1 cellular context compared by ENCODE assay signal in genomic region chr5:44389410-44389879, GRCh38.
TF ChIP-seq lines count a peak whose summit lies in the region.

FGF10 (minus strand) TSS chr5:44389420; CDS start chr5:44388682, 738 bp downstream.

TF ChIP-seq in H1, 55 proteins besides CTCF, POLR2A, EP300 and RAD21 (continued from another document):
- TF ChIP-seq HDAC2 (IDR thresholded peaks at IDR 0.05; ENCODE audit: borderline replicate concordance in 1 of 2, low read depth in 2 of 2, low read length in 2 of 2) = 0 out of 4 replicates have a peak, but pooled peaks of 1 of the 2 experiments have one; percentile 30
- TF ChIP-seq JUN (IDR thresholded peaks at IDR 0.05; ENCODE audit: low read depth, low read length) = no peak
- TF ChIP-seq ZNF274 (IDR thresholded peaks at IDR 0.05; ENCODE audit: borderline replicate concordance, extremely low read depth, low read length) = no peak
- no peak for TF ChIP-seq SIX5 (IDR thresholded peaks at IDR 0.05; ENCODE audit: low read depth, low read length)
- no peak for TF ChIP-seq BCL11A (IDR thresholded peaks at IDR 0.05; ENCODE audit: low read depth in 2 of 2, low read length in 2 of 2)
- TF ChIP-seq POLR2AphosphoS5 (IDR thresholded peaks at IDR 0.05; ENCODE audit: low read depth, low read length) = no peak
- peak in 1 of 2 experiments; percentile 37; a peak in 1 of 4 replicates for TF ChIP-seq SIN3A (conservative IDR thresholded peaks at IDR 0.05 in 1 of 2, IDR thresholded peaks at IDR 0.05 in 1 of 2; ENCODE audit: low read depth in 1 of 2, low read length in 2 of 2)
- peak; percentile 27; the same call in 1 of the 2 replicates for TF ChIP-seq SUZ12 (IDR thresholded peaks at IDR 0.05; ENCODE audit: low read length)
- 0 out of 2 replicates have a peak, but pooled peaks have one; percentile 21 for TF ChIP-seq TBP (IDR thresholded peaks at IDR 0.05; ENCODE audit: low read depth, low read length)
- TF ChIP-seq SIRT6 (IDR thresholded peaks at IDR 0.05; ENCODE audit: low read length) = no peak
- TF ChIP-seq ASH2L (IDR thresholded peaks at IDR 0.05; ENCODE audit: low read length) = peak; percentile 94
- no peak for TF ChIP-seq KDM4A (IDR thresholded peaks at IDR 0.05; ENCODE audit: low read depth, low read length, severe bottlenecking)
- no peak for TF ChIP-seq BACH1 (IDR thresholded peaks at IDR 0.05; ENCODE audit: low read length)
- TF ChIP-seq MAFK (IDR thresholded peaks at IDR 0.05; ENCODE audit: low read depth, low read length) = no peak
- no peak for TF ChIP-seq RFX5 (IDR thresholded peaks at IDR 0.05; ENCODE audit: borderline replicate concordance, low read depth, low read length)
